Comparison of ENCODE assay signal across 27 cellular contexts in genomic region chr7:141417506-141417905, GRCh38.
"Had no signal": no experiment of that assay in that cellular context is flagged by ENCODE, and none has a peak within 500 bp of the region (broad histone marks: within the 10 kb centered on the region; RNA-seq: fewer than 3 reads in every experiment).

No MANE protein-coding gene starts in this region.

- H3K27ac ChIP-seq: left lung, pancreas, psoas muscle, right atrium auricular region, right lobe of liver, thyroid gland, transverse colon, upper lobe of left lung, vagina had no signal

- H3K36me3 Mint-ChIP-seq: immature natural killer cell; memory B cell; naive thymus-derived CD4-positive, alpha-beta T cell; natural killer cell treated with Interleukin-12 subunit alpha and Interleukin-12 subunit beta and Interleukin-15 and Interleukin-18, amount 100 ng/mL, for 72 hours; stimulated activated memory B cell treated with anti-CD40 and anti-IgM and Interleukin-4, amounts not matched to agents 10 μg/mL and 1 μg/mL and 100 μg/mL, for 72 hours had no signal

- DNase-seq: immature natural killer cell; kidney; left colon; left lung; midbrain; mucosa of descending colon; naive thymus-derived CD4-positive, alpha-beta T cell; pancreas; psoas muscle; right lobe of liver; stimulated activated CD4-positive, alpha-beta T cell treated with anti-CD3 and anti-CD28 coated beads, Interleukin-1b, Interleukin-23, amount 100 ng/mL, for 48 hours; stimulated activated CD4-positive, alpha-beta T cell treated with anti-CD3 and anti-CD28 coated beads, Interleukin-2, amount 100 ng/mL, for 48 hours; stimulated activated CD4-positive, alpha-beta T cell treated with anti-CD3 and anti-CD28 coated beads, Interleukin-4, amount 100 ng/mL, for 4 hours; stimulated activated CD8-positive, alpha-beta memory T cell treated with anti-CD3 and anti-CD28 coated beads, Interleukin-4, amount 100 ng/mL, for 48 hours; stimulated activated naive CD4-positive, alpha-beta T cell treated with Interleukin-2 at 50 U/mL for 16 hours; stimulated activated naive CD8-positive, alpha-beta T cell treated with anti-CD3 and anti-CD28 coated beads, Interleukin-15, amount 100 ng/mL, for 72 hours; substantia nigra; thyroid gland; transverse colon; upper lobe of left lung had no signal

- H3K27me3 ChIP-seq: left lung, pancreas, right atrium auricular region, right lobe of liver, testis, thyroid gland, transverse colon, upper lobe of left lung, vagina had no signal

- H3K4me2 ChIP-seq: smooth muscle cell had no signal

- H3K4me3 Mint-ChIP-seq: immature natural killer cell; memory B cell; naive thymus-derived CD4-positive, alpha-beta T cell; natural killer cell treated with Interleukin-12 subunit alpha and Interleukin-12 subunit beta and Interleukin-15 and Interleukin-18, amount 100 ng/mL, for 72 hours; stimulated activated memory B cell treated with anti-CD40 and anti-IgM and Interleukin-4, amounts not matched to agents 10 μg/mL and 1 μg/mL and 100 μg/mL, for 72 hours; stimulated activated naive CD8-positive, alpha-beta T cell treated with anti-CD3 and anti-CD28 coated beads, Interleukin-15, amount 100 ng/mL, for 72 hours had no signal

- H3K9me3 ChIP-seq: left lung, mucosa of descending colon, pancreas, psoas muscle, right atrium auricular region, right lobe of liver, testis, thyroid gland, transverse colon, upper lobe of left lung, vagina had no signal

- H3K4me1 Mint-ChIP-seq: immature natural killer cell; memory B cell; naive thymus-derived CD4-positive, alpha-beta T cell; stimulated activated memory B cell treated with anti-CD40 and anti-IgM and Interleukin-4, amounts not matched to agents 10 μg/mL and 1 μg/mL and 100 μg/mL, for 72 hours; stimulated activated naive CD8-positive, alpha-beta T cell treated with anti-CD3 and anti-CD28 coated beads, Interleukin-15, amount 100 ng/mL, for 72 hours had no signal

- H3K4me3 ChIP-seq: left lung, mucosa of descending colon, pancreas, psoas muscle, right atrium auricular region, right lobe of liver, smooth muscle cell, testis, thyroid gland, transverse colon, upper lobe of left lung, vagina had no signal

- H3K9me3 Mint-ChIP-seq: memory B cell; natural killer cell treated with Interleukin-12 subunit alpha and Interleukin-12 subunit beta and Interleukin-15 and Interleukin-18, amount 100 ng/mL, for 72 hours had no signal

- H3K27ac Mint-ChIP-seq: immature natural killer cell; memory B cell; naive thymus-derived CD4-positive, alpha-beta T cell; natural killer cell treated with Interleukin-12 subunit alpha and Interleukin-12 subunit beta and Interleukin-15 and Interleukin-18, amount 100 ng/mL, for 72 hours; stimulated activated memory B cell treated with anti-CD40 and anti-IgM and Interleukin-4, amounts not matched to agents 10 μg/mL and 1 μg/mL and 100 μg/mL, for 72 hours; stimulated activated naive CD8-positive, alpha-beta T cell treated with anti-CD3 and anti-CD28 coated beads, Interleukin-15, amount 100 ng/mL, for 72 hours had no signal

- H3K36me3 ChIP-seq: left lung, pancreas, right atrium auricular region, right lobe of liver, thyroid gland, transverse colon, upper lobe of left lung, vagina had no signal

- H3K4me1 ChIP-seq: left lung, pancreas, psoas muscle, right lobe of liver, transverse colon, upper lobe of left lung, vagina had no signal
